8 cellular contexts compared by ENCODE assay signal in genomic region chr3:129226374-129226773, GRCh38. TPM values are rescaled to one million over a fixed set of nuclear protein-coding genes. Genes with fewer than 3 reads are reported as not detected.
A peak's percentile ranks its signal among the peaks of the same experiment; 100 is the strongest.
DNase-seq lines count a peak whose midpoint lies in the region; ATAC-seq, FAIRE-seq and TF ChIP-seq lines count a peak whose summit lies in the region.

No MANE protein-coding gene starts in this region.

- peak overlapping the region; percentile 19 for H2AFZ ChIP-seq in endothelial cell of umbilical vein (ENCODE audit: low read depth, low read length)

- ATAC-seq in HG02623 (IDR thresholded peaks at IDR 0.05; ENCODE audit: unreplicated experiment), result no peak

- peaks cover 54 to 92% (median 79%) of the 10 kb centered on the region in 10 experiments for H3K4me1 ChIP-seq in BLaER1 treated with 17β-estradiol and CSF1 and Interleukin-3, amounts not matched to agents 10 nM and 100 nM
- peaks cover 45% of the 10 kb centered on the region for H3K4me1 ChIP-seq in endothelial cell of umbilical vein (ENCODE audit: control insufficient read depth, extremely low read depth, insufficient read depth, low read length)

- no peaks in the 10 kb centered on the region for H3K27me3 Mint-ChIP-seq in osteocyte (ENCODE audit: unreplicated experiment)

- no peaks in the 10 kb centered on the region for H3K79me2 ChIP-seq in endothelial cell of umbilical vein (ENCODE audit: control insufficient read depth, insufficient read depth, low read length)

- intact Hi-C loops in endothelial cell of umbilical vein (cut with micrococcal nuclease), result loop anchor here (1.0 kb wide), 2 partner anchors 19 to 43 kb away; partner anchors contain the start of gene CNBP

- dilution Hi-C loops in endothelial cell of umbilical vein (cut with MboI; ENCODE audit: extremely low pct_ligation_motif_present, low sequenced_read_pairs), result no loop called here

- H3K27ac ChIP-seq in BLaER1 treated with 17β-estradiol and CSF1 and Interleukin-3, amounts not matched to agents 10 nM and 100 nM, result peak overlapping the region in 8 of 11 experiments; percentile 63 to 93 (median 84); a peak in 15 of 22 replicates
- H3K27ac ChIP-seq in endothelial cell of umbilical vein (ENCODE audit: insufficient read depth, low read depth, low read length), result peak overlapping the region; percentile 44

- H4K20me1 ChIP-seq in BLaER1 treated with 17β-estradiol and CSF1 and Interleukin-3, amounts not matched to agents 10 nM and 100 nM, result no peaks in the 10 kb centered on the region
- H4K20me1 ChIP-seq in endothelial cell of umbilical vein (replicated peaks; ENCODE audit: control insufficient read depth, extremely low read depth, insufficient read depth, low read length), result no peaks in the 10 kb centered on the region

- H3K9me1 ChIP-seq in endothelial cell of umbilical vein (replicated peaks; ENCODE audit: control insufficient read depth, extremely low read depth, insufficient read depth, low read length), result no peaks in the 10 kb centered on the region

- TF ChIP-seq CTCF in endothelial cell of umbilical vein (IDR thresholded peaks at IDR 0.05; ENCODE audit: extremely low read depth in 1 of 2, insufficient read depth in 1 of 2, low read depth in 1 of 2, low read length in 2 of 2), result no peak
- no peak for TF ChIP-seq CTCF in osteocyte (IDR thresholded peaks at IDR 0.05)

- peak overlapping the region; percentile 62 for H3K27ac Mint-ChIP-seq in osteocyte (ENCODE audit: unreplicated experiment)

- no peak overlapping the region for H3K4me3 ChIP-seq in BLaER1 treated with 17β-estradiol and CSF1 and Interleukin-3, amounts not matched to agents 10 nM and 100 nM
- no peak overlapping the region for H3K4me3 ChIP-seq in endothelial cell of umbilical vein (replicated peaks in 1 of 3; ENCODE audit: insufficient read depth in 1 of 3, low read depth in 1 of 3, low read length in 3 of 3)

- peaks cover 37% of the 10 kb centered on the region for H3K4me1 Mint-ChIP-seq in osteocyte (ENCODE audit: unreplicated experiment)

- H3K36me3 ChIP-seq in BLaER1 treated with 17β-estradiol and CSF1 and Interleukin-3, amounts not matched to agents 10 nM and 100 nM, result no peaks in the 10 kb centered on the region
- H3K36me3 ChIP-seq in endothelial cell of umbilical vein (ENCODE audit: control insufficient read depth in 2 of 2, extremely low read depth in 1 of 2, insufficient read depth in 2 of 2, low read length in 2 of 2), result no peaks in the 10 kb centered on the region

- H3K27me3 ChIP-seq in BLaER1 treated with 17β-estradiol and CSF1 and Interleukin-3, amounts not matched to agents 10 nM and 100 nM, result no peaks in the 10 kb centered on the region
- H3K27me3 ChIP-seq in endothelial cell of umbilical vein (ENCODE audit: control insufficient read depth in 2 of 2, insufficient read depth in 2 of 2, low read length in 2 of 2), result no peaks in the 10 kb centered on the region

- FAIRE-seq in endothelial cell of umbilical vein (lab: Jason Lieb, UNC), result peak; percentile 89
- no peak for FAIRE-seq in frontal cortex (lab: Jason Lieb, UNC)

- H3K4me2 ChIP-seq in BLaER1 treated with 17β-estradiol and CSF1 and Interleukin-3, amounts not matched to agents 10 nM and 100 nM, result peak overlapping the region in 8 of 11 experiments; percentile 79 to 90 (median 84); a peak in 18 of 22 replicates
- no peak overlapping the region for H3K4me2 ChIP-seq in endothelial cell of umbilical vein (ENCODE audit: insufficient read depth, low read length)

- no peaks in the 10 kb centered on the region for H3K9me3 ChIP-seq in BLaER1 treated with 17β-estradiol and CSF1 and Interleukin-3, amounts not matched to agents 10 nM and 100 nM (replicated peaks in 1 of 11)
- no peaks in the 10 kb centered on the region for H3K9me3 ChIP-seq in endothelial cell of umbilical vein (replicated peaks; ENCODE audit: control insufficient read depth, insufficient read depth, low read length)

- H3K36me3 Mint-ChIP-seq in osteocyte (ENCODE audit: unreplicated experiment), result no peaks in the 10 kb centered on the region

- POLR2A ChIA-PET in endothelial cell of umbilical vein (lab: Charles Lee), result no interaction called here

- peak overlapping the region in 6 of 11 experiments; percentile 22 to 79 (median 72); a peak in 6 of 22 replicates for H3K9ac ChIP-seq in BLaER1 treated with 17β-estradiol and CSF1 and Interleukin-3, amounts not matched to agents 10 nM and 100 nM
- H3K9ac ChIP-seq in endothelial cell of umbilical vein (replicated peaks; ENCODE audit: extremely low read depth, insufficient read depth, low read length), result peak overlapping the region; percentile 5

- no peak for TF ChIP-seq POLR2A in endothelial cell of umbilical vein (IDR thresholded peaks at IDR 0.05; ENCODE audit: low read depth, low read length)

- H3K9me3 Mint-ChIP-seq in osteocyte (ENCODE audit: unreplicated experiment), result no peaks in the 10 kb centered on the region

- H3K4me3 Mint-ChIP-seq in osteocyte (ENCODE audit: unreplicated experiment), result no peak overlapping the region

- BruUV-seq in endothelial cell of umbilical vein (replicated peaks; lab: Mats Ljungman, UMichigan), result no TSS peak

- DNase-seq in NCI-H226 (peak; percentile 72), endothelial cell of umbilical vein (ENCODE audit: low read depth, low spot score) (peak; percentile 92), osteocyte (ENCODE audit: extremely low spot score, unreplicated experiment) (no peak), NCI-H510A treated with DMSO at 0.1 percent for 48 hours (lab: John Stamatoyannopoulos, UW) (no peak), frontal cortex (ENCODE audit: low spot score in 2 of 2) (no peak)
- DNase-seq in activated T-cell treated with anti-CD3 and anti-CD28 coated beads, Interleukin-2, amount 50 U/mL, for 1 hour, result no peak

- CTCF ChIA-PET in endothelial cell of umbilical vein (lab: Charles Lee), result interaction anchor here (1.9 kb wide), 1 partner anchor 19 kb away, joined by 8 read pairs; no protein-coding TSS in a partner anchor

TF ChIP-seq in endothelial cell of umbilical vein, 7 proteins besides CTCF, POLR2A, EP300 and RAD21:
- peak; percentile 59 for TF ChIP-seq POLR2AphosphoS5 (IDR thresholded peaks at IDR 0.05; ENCODE audit: insufficient read depth, low read depth, low read length)
- TF ChIP-seq EZH2 (IDR thresholded peaks at IDR 0.05; ENCODE audit: borderline replicate concordance, low read depth, low read length, severe bottlenecking), result no peak
- TF ChIP-seq MYC (IDR thresholded peaks at IDR 0.05; ENCODE audit: low read depth, low read length), result no peak
- peak; percentile 73 for TF ChIP-seq JUN (IDR thresholded peaks at IDR 0.05; ENCODE audit: borderline replicate concordance, insufficient read depth, insufficient read length, low read depth)
- peak; percentile 85 for TF ChIP-seq FOS (IDR thresholded peaks at IDR 0.05; ENCODE audit: borderline replicate concordance, insufficient read depth, low read length)
- peak; percentile 95 for TF ChIP-seq GATA2 (IDR thresholded peaks at IDR 0.05; ENCODE audit: insufficient read depth, insufficient read length, low read depth, low read length)
- no peak for TF ChIP-seq MAX (IDR thresholded peaks at IDR 0.05; ENCODE audit: insufficient read depth, insufficient read length)

RNA-seq across cellular contexts. Expression of gene COPG1, which starts 23.0 kb away (rescaled TPM):
- total RNA-seq in endothelial cell of umbilical vein (202 and 203 TPM in 2 replicates), osteocyte (249 and 258 TPM in 2 replicates), frontal cortex (137 TPM)
- 112 and 113 TPM in 2 replicates for polyA plus RNA-seq in endothelial cell of umbilical vein
- 114 and 134 TPM in 2 replicates for polyA plus RNA-seq in endothelial cell of umbilical vein (2011; cell fraction: cytosol; rRNA removed)
- 170 and 176 TPM in 2 replicates for polyA plus RNA-seq in endothelial cell of umbilical vein (2011; cell fraction: nucleus; rRNA removed)
- 166 and 187 TPM in 2 replicates for polyA plus RNA-seq in endothelial cell of umbilical vein (2012)
- 280 and 310 TPM in 2 replicates for polyA minus RNA-seq in endothelial cell of umbilical vein
- 97.3 TPM for polyA minus RNA-seq in endothelial cell of umbilical vein (2011; cell fraction: cytosol; rRNA and poly(A)+ RNA removed)
- polyA minus RNA-seq in endothelial cell of umbilical vein (2011; cell fraction: nucleus; rRNA and poly(A)+ RNA removed), result 127 and 133 TPM in 2 replicates

RNA-seq across cellular contexts. Expression of gene CNBP, which starts 42.7 kb away (rescaled TPM):
- 197 and 205 TPM in 2 replicates for total RNA-seq in endothelial cell of umbilical vein
- 152 and 196 TPM in 2 replicates for polyA plus RNA-seq in endothelial cell of umbilical vein
- 245 and 261 TPM in 2 replicates for polyA plus RNA-seq in endothelial cell of umbilical vein (2011; cell fraction: cytosol; rRNA removed)
- polyA plus RNA-seq in endothelial cell of umbilical vein (2011; cell fraction: nucleus; rRNA removed), result 110 and 143 TPM in 2 replicates
- 185 and 265 TPM in 2 replicates for polyA plus RNA-seq in endothelial cell of umbilical vein (2012)
- 209 and 214 TPM in 2 replicates for polyA minus RNA-seq in endothelial cell of umbilical vein
- 226 TPM for polyA minus RNA-seq in endothelial cell of umbilical vein (2011; cell fraction: cytosol; rRNA and poly(A)+ RNA removed)
- polyA minus RNA-seq in endothelial cell of umbilical vein (2011; cell fraction: nucleus; rRNA and poly(A)+ RNA removed), result 47.3 and 58.8 TPM in 2 replicates
- total RNA-seq in osteocyte, result 199 and 203 TPM in 2 replicates
- total RNA-seq in frontal cortex, result 169 TPM

RNA-seq across cellular contexts. Expression of gene HMCES, which starts 52.3 kb away (rescaled TPM):
- total RNA-seq in endothelial cell of umbilical vein (38.9 and 40.8 TPM in 2 replicates), osteocyte (24.7 and 25.8 TPM in 2 replicates), frontal cortex (21.6 TPM)
- polyA plus RNA-seq in endothelial cell of umbilical vein, result 21.7 and 30.6 TPM in 2 replicates
- polyA plus RNA-seq in endothelial cell of umbilical vein (2011; cell fraction: cytosol; rRNA removed), result 31.6 and 40.7 TPM in 2 replicates
- 24.2 and 26.0 TPM in 2 replicates for polyA plus RNA-seq in endothelial cell of umbilical vein (2011; cell fraction: nucleus; rRNA removed)
- 25.9 and 32.4 TPM in 2 replicates for polyA plus RNA-seq in endothelial cell of umbilical vein (2012)
- 16.4 and 17.8 TPM in 2 replicates for polyA minus RNA-seq in endothelial cell of umbilical vein
- 12.2 TPM for polyA minus RNA-seq in endothelial cell of umbilical vein (2011; cell fraction: cytosol; rRNA and poly(A)+ RNA removed)
- 5.3 and 7.0 TPM in 2 replicates for polyA minus RNA-seq in endothelial cell of umbilical vein (2011; cell fraction: nucleus; rRNA and poly(A)+ RNA removed)

Comparison
In these comparisons a context has a peak if more than half of its experiments do, and no peak if none do; other contexts are left out.
1. DNase-seq: peak in NCI-H226 (single experiment) and endothelial cell of umbilical vein (single experiment); none in osteocyte (single experiment), NCI-H510A treated with DMSO at 0.1 percent for 48 hours (single experiment), activated T-cell treated with anti-CD3 and anti-CD28 coated beads, Interleukin-2, amount 50 U/mL, for 1 hour (single experiment) and frontal cortex (0 of 2).